7 cellular contexts compared by ENCODE assay signal in genomic region chr19:23980805-23981204, GRCh38.
"Had no signal": no experiment of that assay in that cellular context is flagged by ENCODE, and none has a peak within 500 bp of the region (broad histone marks: within the 10 kb centered on the region; RNA-seq: fewer than 3 reads in every experiment).

No MANE protein-coding gene starts in this region.

- H3K4me3 Mint-ChIP-seq: IgD-negative memory B cell had no signal

- H3K27ac Mint-ChIP-seq: IgD-negative memory B cell had no signal

- H3K4me1 Mint-ChIP-seq: IgD-negative memory B cell had no signal

- H3K27ac ChIP-seq: HL-60 had no signal

- H3K4me3 ChIP-seq: K562 had no signal

- H3K27me3 Mint-ChIP-seq: IgD-negative memory B cell had no signal

- FAIRE-seq: HTR-8/SVneo, K562 had no signal

- DNase-seq: IMR-90, KBM-7, KG1 had no signal

- ATAC-seq: K562 had no signal

- H3K36me3 Mint-ChIP-seq: IgD-negative memory B cell had no signal
